Comparison of ENCODE assay signal across 1 cellular context in the genomic region with DNA sequence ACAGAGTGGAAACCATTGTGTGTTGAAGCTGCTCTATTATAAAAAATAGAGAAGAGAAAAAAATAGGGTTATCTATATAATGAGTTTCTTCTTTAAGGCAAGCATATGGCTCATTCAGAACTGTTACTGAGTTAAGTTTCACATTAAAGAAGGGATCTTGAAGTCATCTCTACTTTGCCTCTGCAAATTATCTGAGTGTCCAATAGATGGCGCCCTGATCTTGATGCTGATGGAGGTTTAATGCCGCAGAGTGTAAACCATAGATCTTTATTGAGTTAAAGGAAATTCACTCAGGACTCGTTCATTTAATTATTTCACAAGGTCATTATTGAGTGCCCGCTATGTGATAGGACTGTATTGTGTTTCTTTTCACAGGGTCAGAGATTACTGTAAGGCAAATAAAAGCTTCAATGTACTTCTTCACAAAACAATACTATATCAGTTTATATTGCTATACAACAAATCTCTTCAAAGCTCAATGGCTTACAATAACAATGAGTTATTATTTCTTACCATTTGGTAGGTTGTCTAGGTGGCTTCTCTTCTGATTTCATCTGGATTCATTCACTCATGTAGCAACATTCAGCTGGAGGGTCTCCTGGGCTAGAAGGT.
TF ChIP-seq lines count a peak whose summit lies in the region.

No MANE protein-coding gene starts in this region.

TF ChIP-seq in GM23338, 12 proteins besides CTCF, POLR2A, EP300 and RAD21 (continued from another document):
- TF ChIP-seq JUNB (IDR thresholded peaks at IDR 0.05; ENCODE audit: unreplicated experiment) (no peak), ZNF114 (CRISPR knock-in tag; IDR thresholded peaks at IDR 0.05) (no peak)
TF ChIP-seq in GM23338: peak in this region for 0.
